ENCODE assay signal across 22 cellular contexts in the genomic region with DNA sequence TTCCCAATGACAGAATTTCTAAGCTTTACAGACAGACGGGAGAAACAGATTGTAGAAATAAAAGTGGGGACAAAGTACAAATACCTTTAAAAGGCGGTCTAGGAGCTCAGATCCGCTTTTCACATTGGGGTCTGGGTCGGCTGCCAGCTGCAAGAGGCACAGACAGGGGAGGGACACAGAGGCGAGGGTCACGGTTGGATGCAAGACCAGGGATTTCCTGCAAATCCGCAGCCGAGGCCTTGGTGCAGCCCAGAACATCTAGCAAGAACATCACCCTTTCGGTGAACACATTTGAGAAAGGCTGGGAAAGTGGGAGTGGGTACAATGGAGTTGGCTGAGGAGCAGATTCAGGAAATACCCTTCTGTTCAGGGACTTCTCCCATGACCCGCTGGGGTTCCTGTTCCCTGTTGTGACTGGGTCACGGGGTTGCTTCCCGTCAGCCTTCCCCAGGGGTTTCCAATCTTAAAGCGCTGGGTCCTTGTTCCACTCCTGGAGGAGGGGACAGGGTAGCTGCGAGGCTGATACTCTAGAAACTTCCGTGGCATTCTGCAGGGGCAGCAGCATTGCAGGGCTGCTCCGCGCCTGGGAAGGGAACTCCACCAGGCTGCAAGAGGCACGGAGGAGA.
"Had no signal": no experiment of that assay in that cellular context is flagged by ENCODE, and none has a peak within 500 bp of the region (broad histone marks: within the 10 kb centered on the region; RNA-seq: fewer than 3 reads in every experiment).

No MANE protein-coding gene starts in this region.

- H3K27me3 ChIP-seq: heart right ventricle, hepatocyte, pancreas, tibial nerve, uterus had no signal

- H3K9me3 ChIP-seq: mucosa of descending colon, pancreas, prostate gland, tibial nerve, uterus had no signal

- H3K36me3 ChIP-seq: uterus had no signal

- H3K4me3 Mint-ChIP-seq: naive thymus-derived CD4-positive, alpha-beta T cell; natural killer cell treated with Interleukin-12 subunit alpha and Interleukin-12 subunit beta and Interleukin-15 and Interleukin-18, amount 100 ng/mL, for 72 hours; neural crest cell; stimulated activated naive CD8-positive, alpha-beta T cell treated with anti-CD3 and anti-CD28 coated beads, Interleukin-15, Interleukin-2, amounts not matched to agents 100 ng/mL and 50 ng/mL, for 24 hours; type B pancreatic cell had no signal

- DNase-seq: heart right ventricle; mesendoderm; midbrain; mucosa of descending colon; naive thymus-derived CD4-positive, alpha-beta T cell; nucleus accumbens; pancreas; retina; small intestine; stimulated activated CD4-positive, alpha-beta T cell treated with anti-CD3 and anti-CD28 coated beads, Interleukin-1b, Interleukin-23, amount 100 ng/mL, for 48 hours; stimulated activated CD4-positive, alpha-beta T cell treated with anti-CD3 and anti-CD28 coated beads, Interleukin-2, amount 100 ng/mL, for 48 hours; stimulated activated naive CD4-positive, alpha-beta T cell; uterus had no signal

- H3K27me3 Mint-ChIP-seq: naive thymus-derived CD4-positive, alpha-beta T cell; natural killer cell treated with Interleukin-12 subunit alpha and Interleukin-12 subunit beta and Interleukin-15 and Interleukin-18, amount 100 ng/mL, for 72 hours; stimulated activated naive CD8-positive, alpha-beta T cell treated with anti-CD3 and anti-CD28 coated beads, Interleukin-15, Interleukin-2, amounts not matched to agents 100 ng/mL and 50 ng/mL, for 24 hours; type B pancreatic cell had no signal

- H3K27ac Mint-ChIP-seq: naive thymus-derived CD4-positive, alpha-beta T cell; natural killer cell treated with Interleukin-12 subunit alpha and Interleukin-12 subunit beta and Interleukin-15 and Interleukin-18, amount 100 ng/mL, for 72 hours; stimulated activated naive CD8-positive, alpha-beta T cell treated with anti-CD3 and anti-CD28 coated beads, Interleukin-15, Interleukin-2, amounts not matched to agents 100 ng/mL and 50 ng/mL, for 24 hours; type B pancreatic cell had no signal

- H3K27ac ChIP-seq: heart right ventricle, hepatocyte, pancreas, prostate gland, tibial nerve, uterus had no signal

- H3K4me1 ChIP-seq: heart right ventricle, pancreas, uterus had no signal

- ATAC-seq: heart right ventricle; mucosa of descending colon; naive thymus-derived CD4-positive, alpha-beta T cell; pancreas; sciatic nerve had no signal

- H3K4me3 ChIP-seq: heart right ventricle, hepatocyte, lung, mucosa of descending colon, pancreas, prostate gland, tibial nerve, uterus had no signal

- H3K9me3 Mint-ChIP-seq: natural killer cell treated with Interleukin-12 subunit alpha and Interleukin-12 subunit beta and Interleukin-15 and Interleukin-18, amount 100 ng/mL, for 72 hours; neural crest cell; stimulated activated naive CD8-positive, alpha-beta T cell treated with anti-CD3 and anti-CD28 coated beads, Interleukin-15, Interleukin-2, amounts not matched to agents 100 ng/mL and 50 ng/mL, for 24 hours; type B pancreatic cell had no signal
